Comparison of ENCODE assay signal across 7 cellular contexts in genomic region chr6:26065952-26066380, GRCh38. TPM values are rescaled to one million over a fixed set of nuclear protein-coding genes. Genes with fewer than 3 reads are reported as not detected.
DNase-seq lines count a peak whose midpoint lies in the region; ATAC-seq and TF ChIP-seq lines count a peak whose summit lies in the region.

No MANE protein-coding gene starts in this region.

- peak; percentile 98 for TF ChIP-seq CTCF in OCI-LY7 (conservative IDR thresholded peaks at IDR 0.05; ENCODE audit: low read length)

- no peak overlapping the region for H2AFZ ChIP-seq in OCI-LY7 (ENCODE audit: low read length)

- no peaks in the 10 kb centered on the region for H3K79me2 ChIP-seq in OCI-LY7 (ENCODE audit: insufficient read depth, low read depth, low read length)

- H4K20me1 ChIP-seq in OCI-LY7 (ENCODE audit: insufficient read depth, low read length): no peaks in the 10 kb centered on the region

- no peaks in the 10 kb centered on the region for H3K9me2 ChIP-seq in OCI-LY7 (ENCODE audit: insufficient read depth, low read length)

- POLR2A ChIA-PET in OCI-LY7 (lab: Charles Lee): interaction anchor here (0.7 to 1.0 kb wide), 2 partner anchors 30 to 59 kb away, joined by 3 to 4 read pairs; a partner anchor contains a TSS

- CTCF ChIA-PET in OCI-LY7 (lab: Charles Lee; ENCODE audit: unreplicated experiment): no interaction called here

- H3K27ac ChIP-seq in OCI-LY7 (ENCODE audit: low read depth, low read length, poor library complexity, severe bottlenecking): no peak overlapping the region

- H3K4me2 ChIP-seq in OCI-LY7 (ENCODE audit: low read length): 0 out of 2 replicates have a peak overlapping the region, but pooled peaks have one; percentile 21

- H3K9me3 ChIP-seq in OCI-LY7 (ENCODE audit: low read length): no peaks in the 10 kb centered on the region

- H3K4me1 ChIP-seq in OCI-LY7 (ENCODE audit: insufficient read depth, low read length, poor library complexity, severe bottlenecking): peaks cover 8% of the 10 kb centered on the region

- DNase-seq in GM03348 (ENCODE audit: low spot score): peak; percentile 84
- peak; percentile 95 for DNase-seq in HT-29 (ENCODE audit: low spot score)
- peak; percentile 79 for DNase-seq in OCI-LY7 (ENCODE audit: low spot score)
- DNase-seq in activated naive CD4-positive, alpha-beta T cell treated with anti-CD3 and anti-CD28 coated beads, Interleukin-2, amount 50 U/mL, for 16 hours: peak; percentile 37
- DNase-seq in Right ventricle myocardium superior: no peak
- DNase-seq in pulmonary artery endothelial cell (ENCODE audit: low read depth, low spot score): peak; percentile 36

- intact Hi-C loops in OCI-LY7 (cut with micrococcal nuclease; ENCODE audit: unreplicated experiment) (loop anchor here (1.0 kb wide), 1 partner anchor 31 kb away; no protein-coding TSS in a partner anchor), Right ventricle myocardium superior (cut with DNase I) (loop anchor here (2.0 kb wide), 1 partner anchor 31 kb away; no protein-coding TSS in a partner anchor)

- H3K4me3 ChIP-seq in OCI-LY7 (ENCODE audit: low read depth, low read length, poor library complexity, severe bottlenecking): no peak overlapping the region

- ATAC-seq in GM21619 (IDR thresholded peaks at IDR 0.05; ENCODE audit: unreplicated experiment) (peak; percentile 92), Right ventricle myocardium superior (ENCODE audit: poor library complexity) (peak; percentile 94)

- H3K36me3 ChIP-seq in OCI-LY7 (ENCODE audit: insufficient read depth, low read length): no peaks in the 10 kb centered on the region

- no TSS peak for BruUV-seq in OCI-LY7 (replicated peaks; lab: Mats Ljungman, UMichigan)

RNA-seq across cellular contexts. Expression of gene HFE, which starts 21.3 kb away (rescaled TPM):
- 7.3 and 8.7 TPM in 2 replicates for total RNA-seq in HT-29 (2014; rRNA removed; shearing (Covaris generic))
- 0.18 and 0.69 TPM in 2 replicates for total RNA-seq in OCI-LY7 (2014; rRNA removed; shearing (Covaris generic))
- total RNA-seq in OCI-LY7 (2022): 0.57 and 0.72 TPM in 2 replicates
- 5.2 TPM for total RNA-seq in Right ventricle myocardium superior
- 3.3 and 9.6 TPM in 2 replicates for total RNA-seq in pulmonary artery endothelial cell
